Comparison of ENCODE assay signal across 1 cellular context in genomic region chr19:41479757-41480191, GRCh38.
TF ChIP-seq lines count a peak whose summit lies in the region.

No MANE protein-coding gene starts in this region.

TF ChIP-seq in K562, 482 proteins besides CTCF, POLR2A, EP300 and RAD21 (continues in another document):
- peak; percentile 79 for TF ChIP-seq ZNF584 (CRISPR knock-in tag; IDR thresholded peaks at IDR 0.05; ENCODE audit: low read depth)
- TF ChIP-seq ARID4B (CRISPR knock-in tag; IDR thresholded peaks at IDR 0.05), result no peak
- TF ChIP-seq ZNF766 (CRISPR knock-in tag; conservative IDR thresholded peaks at IDR 0.05), result 0 out of 2 replicates have a peak, but pooled peaks have one; percentile 41
- TF ChIP-seq ZFX (CRISPR knock-in tag; IDR thresholded peaks at IDR 0.05), result peak; percentile 46; the same call in 1 of the 2 replicates
- TF ChIP-seq POLR2H (tag; IDR thresholded peaks at IDR 0.05; ENCODE audit: low read depth), result peak; percentile 52; the same call in 1 of the 2 replicates
- no peak for TF ChIP-seq ZNF224 (CRISPR knock-in tag; IDR thresholded peaks at IDR 0.05)
- TF ChIP-seq NFIC (IDR thresholded peaks at IDR 0.05), result peak; percentile 93
- peak; percentile 31; the same call in 1 of the 2 replicates for TF ChIP-seq ZNF395 (CRISPR knock-in tag; IDR thresholded peaks at IDR 0.05)
- peak in 1 of 2 experiments; percentile 58; a peak in 1 of 4 replicates for TF ChIP-seq ZNF639 (CRISPR knock-in tag; conservative IDR thresholded peaks at IDR 0.05 in 1 of 2, IDR thresholded peaks at IDR 0.05 in 1 of 2)
- TF ChIP-seq NR2C2 (CRISPR knock-in tag; IDR thresholded peaks at IDR 0.05), result no peak
- TF ChIP-seq NR2C2 (tag; IDR thresholded peaks at IDR 0.05), result peak; percentile 48; the same call in 1 of the 2 replicates
- 0 out of 6 replicates have a peak, but pooled peaks of 1 of the 3 experiments have one; percentile 39 for TF ChIP-seq ZBTB11 (CRISPR knock-in tag; IDR thresholded peaks at IDR 0.05)
- 0 out of 2 replicates have a peak, but pooled peaks have one; percentile 50 for TF ChIP-seq ZNF589 (CRISPR knock-in tag; IDR thresholded peaks at IDR 0.05; ENCODE audit: low read depth)
- TF ChIP-seq FOSL1 (tag; conservative IDR thresholded peaks at IDR 0.05), result peak; percentile 82
- TF ChIP-seq ZBTB33 (CRISPR knock-in tag; IDR thresholded peaks at IDR 0.05), result no peak
- 0 out of 2 replicates have a peak, but pooled peaks have one; percentile 30 for TF ChIP-seq CBX1 (IDR thresholded peaks at IDR 0.05; ENCODE audit: low read depth)
- TF ChIP-seq ZNF431 (CRISPR knock-in tag; IDR thresholded peaks at IDR 0.05), result no peak
- no peak for TF ChIP-seq ZNF134 (CRISPR knock-in tag; conservative IDR thresholded peaks at IDR 0.05)
- TF ChIP-seq TBL1XR1 (IDR thresholded peaks at IDR 0.05; ENCODE audit: low read length in 2 of 2), result no peak
- peak; percentile 65 for TF ChIP-seq L3MBTL2 (IDR thresholded peaks at IDR 0.05)
- TF ChIP-seq NFYB (IDR thresholded peaks at IDR 0.05; ENCODE audit: extremely low read depth, insufficient read length), result no peak
- TF ChIP-seq NFRKB (IDR thresholded peaks at IDR 0.05; ENCODE audit: low read depth), result 0 out of 2 replicates have a peak, but pooled peaks have one; percentile 40
- 0 out of 2 replicates have a peak, but pooled peaks have one; percentile 73 for TF ChIP-seq PREB (CRISPR knock-in tag; IDR thresholded peaks at IDR 0.05)
- no peak for TF ChIP-seq ARID3B (CRISPR knock-in tag; IDR thresholded peaks at IDR 0.05; ENCODE audit: borderline replicate concordance)
- peak; percentile 40; the same call in 1 of the 2 replicates for TF ChIP-seq NFE2 (IDR thresholded peaks at IDR 0.05; ENCODE audit: low read depth)
- peak in 1 of 3 experiments; percentile 64 for TF ChIP-seq YY1 (IDR thresholded peaks at IDR 0.05; ENCODE audit: borderline replicate concordance in 1 of 3, control insufficient read depth in 1 of 3, extremely low read depth in 1 of 3, insufficient read depth in 3 of 3, insufficient read length in 1 of 3, insufficient replicate concordance in 2 of 3, low read depth in 1 of 3, low read length in 2 of 3)
- peak; percentile 9; the same call in 1 of the 2 replicates for TF ChIP-seq GABPA (tag; conservative IDR thresholded peaks at IDR 0.05; ENCODE audit: low read depth)
- TF ChIP-seq TAF7 (tag; IDR thresholded peaks at IDR 0.05), result peak; percentile 23; the same call in 1 of the 2 replicates
- no peak for TF ChIP-seq RBFOX2 (IDR thresholded peaks at IDR 0.05; ENCODE audit: low read depth, low read length)
- TF ChIP-seq MLLT1 (IDR thresholded peaks at IDR 0.05), result no peak
- no peak for TF ChIP-seq NR1H2 (CRISPR knock-in tag; IDR thresholded peaks at IDR 0.05)
- no peak for TF ChIP-seq ATF1 (CRISPR knock-in tag; IDR thresholded peaks at IDR 0.05)
- TF ChIP-seq ATF1 (tag; IDR thresholded peaks at IDR 0.05), result peak; percentile 76; the same call in 1 of the 2 replicates
